In genomic region chr7:131105803-131106680, GRCh38 we compare ENCODE assay signal across 8 cellular contexts.
DNase-seq lines count a peak whose midpoint lies in the region; ATAC-seq and TF ChIP-seq lines count a peak whose summit lies in the region.

No MANE protein-coding gene starts in this region.

- no peaks in the 10 kb centered on the region for H3K27me3 ChIP-seq in PC-3 (ENCODE audit: low read length)

- H3K4me3 Mint-ChIP-seq in nephron, result peak overlapping the region; percentile 78 to 94 (median 88)

- no peaks in the 10 kb centered on the region for H3F3A ChIP-seq in PC-3 (ENCODE audit: low read length, unreplicated experiment)

- peaks cover 83% of the 10 kb centered on the region for H3K27me3 Mint-ChIP-seq in nephron (ENCODE audit: low read depth)

- H3K9ac ChIP-seq in PC-3 (ENCODE audit: low read length), result peak overlapping the region; percentile 97

- BruUV-seq in PC-3 (replicated peaks; lab: Mats Ljungman, UMichigan), result no TSS peak

- peaks cover 95% of the 10 kb centered on the region for H3K79me2 ChIP-seq in PC-3 (ENCODE audit: low read length)

- intact Hi-C loops in PC-3 (cut with micrococcal nuclease), result loop anchor here (1.0 to 5.0 kb wide), 2 partner anchors 34 to 318 kb away; no protein-coding TSS in a partner anchor

- H3K36me3 ChIP-seq in PC-3 (ENCODE audit: low read depth, low read length), result peaks cover 10% of the 10 kb centered on the region

- H3K9me3 ChIP-seq in PC-3 (ENCODE audit: low read length), result no peaks in the 10 kb centered on the region

- H3K4me2 ChIP-seq in PC-3 (ENCODE audit: low read length), result peak overlapping the region; percentile 98

- peaks cover 23% of the 10 kb centered on the region for H3K4me1 ChIP-seq in PC-3 (ENCODE audit: insufficient read depth, low read length)

- TF ChIP-seq CTCF in C4-2B (conservative IDR thresholded peaks at IDR 0.05), result no peak
- TF ChIP-seq CTCF in PC-3 (conservative IDR thresholded peaks at IDR 0.05; ENCODE audit: low read depth, low read length), result no peak
- TF ChIP-seq CTCF in fibroblast of mammary gland (conservative IDR thresholded peaks at IDR 0.05; ENCODE audit: control insufficient read depth, insufficient read depth, low read depth, low read length), result no peak
- TF ChIP-seq CTCF in nephron (IDR thresholded peaks at IDR 0.05; ENCODE audit: unreplicated experiment in 3 of 3), result no peak

- H3K4me3 ChIP-seq in PC-3 (ENCODE audit: low read length), result peak overlapping the region; percentile 96
- H3K4me3 ChIP-seq in fibroblast of mammary gland (ENCODE audit: control insufficient read depth, low read depth, low read length), result peak overlapping the region; percentile 91

- H3K27ac ChIP-seq in C4-2B (peak overlapping the region; percentile 92), PC-3 (ENCODE audit: low read length) (peak overlapping the region; percentile 96)

- peak overlapping the region in 2 of 3 experiments; percentile 34 to 43 for H3K27ac Mint-ChIP-seq in nephron

- ATAC-seq in HG03457 (IDR thresholded peaks at IDR 0.05; ENCODE audit: unreplicated experiment), result peak; percentile 29
- ATAC-seq in PC-3, result peak; percentile 30
- ATAC-seq in stimulated activated naive CD8-positive, alpha-beta T cell treated with anti-CD3 and anti-CD28 coated beads, Interleukin-15, Interleukin-2, amounts not matched to agents 100 U/mL and 50 U/mL, for 24 hours, result peak; percentile 74

- no peaks in the 10 kb centered on the region for H3K9me2 ChIP-seq in PC-3 (replicated peaks; ENCODE audit: low read length)

- CTCF ChIA-PET in PC-3 (lab: Charles Lee), result interaction anchor here (0.6 kb wide), 1 partner anchor 9 kb away, joined by 4 read pairs; no protein-coding TSS in a partner anchor

- no peaks in the 10 kb centered on the region for H3K9me3 Mint-ChIP-seq in nephron

- peak overlapping the region; percentile 71 for H2AFZ ChIP-seq in PC-3 (ENCODE audit: low read length)

- peaks cover 21% of the 10 kb centered on the region; the same call in 1 of the 2 replicates for H4K20me1 ChIP-seq in PC-3 (ENCODE audit: low read length)

- POLR2A ChIA-PET in PC-3 (lab: Charles Lee; ENCODE audit: unreplicated experiment), result interaction anchor here (0.6 to 1.0 kb wide), 3 partner anchors 39 to 85 kb away, joined by 3 to 8 read pairs (median 3); no protein-coding TSS in a partner anchor

- H3K36me3 Mint-ChIP-seq in nephron (ENCODE audit: low read depth), result no peaks in the 10 kb centered on the region

- H3K4me1 Mint-ChIP-seq in nephron, result peaks cover 31% of the 10 kb centered on the region

- DNase-seq in GM19238 (ENCODE audit: insufficient read length, low spot score), result peak; percentile 85
- DNase-seq in PC-3, result peak; percentile 52
- peak; percentile 52 to 81 for DNase-seq in activated T-helper 1 cell treated with anti-CD3 and anti-CD28 coated beads, Interleukin-2, amount 50 U/mL, for 16 hours (ENCODE audit: low read depth in 1 of 2, low spot score in 1 of 2)
- DNase-seq in fibroblast of mammary gland (ENCODE audit: low read depth), result peak; percentile 83
- DNase-seq in stimulated activated naive CD8-positive, alpha-beta T cell treated with anti-CD3 and anti-CD28 coated beads, Interleukin-15, Interleukin-2, amounts not matched to agents 100 U/mL and 50 U/mL, for 24 hours, result peak; percentile 89

Comparison
In these comparisons a context has a peak if more than half of its experiments do, and no peak if none do; other contexts are left out.
1. Peak in every context shown above with its lines: DNase-seq, ATAC-seq, H3K4me3 ChIP-seq and H3K27ac ChIP-seq.